Comparison of ENCODE assay signal across 1 cellular context in genomic region chr12:52521175-52521574, GRCh38.
TF ChIP-seq lines count a peak whose summit lies in the region.

No MANE protein-coding gene starts in this region.

TF ChIP-seq in K562, 482 proteins besides CTCF, POLR2A, EP300 and RAD21:
- TF ChIP-seq NR2C1 (IDR thresholded peaks at IDR 0.05) (no peak), NR2C1 (tag; IDR thresholded peaks at IDR 0.05) (peak; percentile 61; the same call in 1 of the 2 replicates), FOSL1 (tag; conservative IDR thresholded peaks at IDR 0.05) (peak; percentile 62; the same call in 1 of the 2 replicates), NR2C2 (CRISPR knock-in tag; IDR thresholded peaks at IDR 0.05) (no peak), NR2C2 (tag; IDR thresholded peaks at IDR 0.05) (peak; percentile 47; the same call in 1 of the 2 replicates), JUND (IDR thresholded peaks at IDR 0.05; ENCODE audit: borderline replicate concordance, low read depth, low read length) (peak; percentile 60; the same call in 1 of the 2 replicates), JUND (tag; IDR thresholded peaks at IDR 0.05; ENCODE audit: borderline replicate concordance, low read depth, low read length) (peak; percentile 42; the same call in 1 of the 3 replicates), ZNF282 (CRISPR knock-in tag; IDR thresholded peaks at IDR 0.05) (no peak), NR2F6 (CRISPR knock-in tag; IDR thresholded peaks at IDR 0.05) (no peak)
- TF ChIP-seq, protein P1, sequence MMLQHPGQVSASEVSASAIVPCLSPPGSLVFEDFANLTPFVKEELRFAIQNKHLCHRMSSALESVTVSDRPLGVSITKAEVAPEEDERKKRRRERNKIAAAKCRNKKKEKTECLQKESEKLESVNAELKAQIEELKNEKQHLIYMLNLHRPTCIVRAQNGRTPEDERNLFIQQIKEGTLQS (IDR thresholded peaks at IDR 0.05), result peak; percentile 58; the same call in 1 of the 2 replicates
- TF ChIP-seq, protein P1 (CRISPR knock-in tag; conservative IDR thresholded peaks at IDR 0.05), result no peak
